18 cellular contexts compared by ENCODE assay signal in genomic region chr14:36224176-36224575, GRCh38. TPM values are rescaled to one million over a fixed set of nuclear protein-coding genes. Genes with fewer than 3 reads are reported as not detected.
DNase-seq lines count a peak whose midpoint lies in the region; ATAC-seq and TF ChIP-seq lines count a peak whose summit lies in the region.
"Had no signal": no experiment of that assay in that cellular context is flagged by ENCODE, and none has a peak within 500 bp of the region (broad histone marks: within the 10 kb centered on the region; RNA-seq: fewer than 3 reads in every experiment).

No MANE protein-coding gene starts in this region.

- TF ChIP-seq CTCF in epithelial cell of esophagus (IDR thresholded peaks at IDR 0.05; ENCODE audit: insufficient read depth, low read depth, low read length, missing control alignments) (no peak), upper lobe of right lung (IDR thresholded peaks at IDR 0.05) (no peak), endothelial cell (IDR thresholded peaks at IDR 0.05; ENCODE audit: unreplicated experiment) (no peak)

- H3K27ac Mint-ChIP-seq in endothelial cell (ENCODE audit: unreplicated experiment) = no peak overlapping the region
- H3K27ac Mint-ChIP-seq in stimulated activated naive B cell treated with anti-CD40 and anti-IgM and Interleukin-4, amounts not matched to agents 10 μg/mL and 1 μg/mL and 100 μg/mL, for 72 hours = no peak overlapping the region
- H3K27ac Mint-ChIP-seq: B cell; CD4-positive, alpha-beta T cell; H9; HFFc6 had no signal

- H3K27ac ChIP-seq in upper lobe of right lung = peak overlapping the region; percentile 32

- H3K9me3 Mint-ChIP-seq in endothelial cell (ENCODE audit: unreplicated experiment) = no peaks in the 10 kb centered on the region
- no peaks in the 10 kb centered on the region for H3K9me3 Mint-ChIP-seq in stimulated activated naive B cell treated with anti-CD40 and anti-IgM and Interleukin-4, amounts not matched to agents 10 μg/mL and 1 μg/mL and 100 μg/mL, for 72 hours
- H3K9me3 Mint-ChIP-seq: CD4-positive, alpha-beta T cell; H9; HFFc6 had no signal

- no peaks in the 10 kb centered on the region for H3K9me3 ChIP-seq in upper lobe of right lung

- H3K4me1 ChIP-seq in upper lobe of right lung = peaks cover 8% of the 10 kb centered on the region

- H3K36me3 Mint-ChIP-seq in endothelial cell (ENCODE audit: low read depth, unreplicated experiment) = no peaks in the 10 kb centered on the region
- H3K36me3 Mint-ChIP-seq in stimulated activated naive B cell treated with anti-CD40 and anti-IgM and Interleukin-4, amounts not matched to agents 10 μg/mL and 1 μg/mL and 100 μg/mL, for 72 hours = no peaks in the 10 kb centered on the region

- intact Hi-C loops in upper lobe of right lung (cut with DNase I) = no loop called here

- H3K4me3 Mint-ChIP-seq in endothelial cell (ENCODE audit: unreplicated experiment) = no peak overlapping the region
- no peak overlapping the region for H3K4me3 Mint-ChIP-seq in stimulated activated naive B cell treated with anti-CD40 and anti-IgM and Interleukin-4, amounts not matched to agents 10 μg/mL and 1 μg/mL and 100 μg/mL, for 72 hours
- H3K4me3 Mint-ChIP-seq: B cell; CD4-positive, alpha-beta T cell; H9; HFFc6 had no signal

- no peaks in the 10 kb centered on the region for H3K36me3 ChIP-seq in upper lobe of right lung

- H3K4me1 Mint-ChIP-seq in endothelial cell (ENCODE audit: unreplicated experiment) = no peaks in the 10 kb centered on the region
- H3K4me1 Mint-ChIP-seq in stimulated activated naive B cell treated with anti-CD40 and anti-IgM and Interleukin-4, amounts not matched to agents 10 μg/mL and 1 μg/mL and 100 μg/mL, for 72 hours = no peaks in the 10 kb centered on the region
- H3K4me1 Mint-ChIP-seq: B cell had no signal

- H3K27me3 Mint-ChIP-seq in endothelial cell (ENCODE audit: unreplicated experiment) = no peaks in the 10 kb centered on the region
- peaks cover 0 to 4% of the 10 kb centered on the region in 2 donors for H3K27me3 Mint-ChIP-seq in stimulated activated naive B cell treated with anti-CD40 and anti-IgM and Interleukin-4, amounts not matched to agents 10 μg/mL and 1 μg/mL and 100 μg/mL, for 72 hours
- H3K27me3 Mint-ChIP-seq: B cell had no signal

- no peak for ATAC-seq in upper lobe of right lung
- ATAC-seq in stimulated activated naive B cell treated with anti-CD40 and anti-IgM and Interleukin-4, amounts not matched to agents 10 μg/mL and 1 μg/mL and 100 μg/mL, for 72 hours (replicated peaks) = no peak
- ATAC-seq: GM12878, HepG2 had no signal

- DNase-seq in HT-29 (ENCODE audit: low spot score) (peak; percentile 51), RKO (ENCODE audit: low spot score) (peak; percentile 8), epithelial cell of esophagus (ENCODE audit: low read depth) (peak; percentile 38), upper lobe of right lung (no peak), endothelial cell (ENCODE audit: low spot score) (no peak)
- no peak for DNase-seq in activated CD4-positive, alpha-beta T cell treated with anti-CD3 and anti-CD28 coated beads, Interleukin-2, amount 50 U/mL, for 1 hour
- DNase-seq in stimulated activated naive B cell treated with anti-CD40 and anti-IgM and Interleukin-4, amounts not matched to agents 10 μg/mL and 1 μg/mL and 100 μg/mL, for 72 hours = no peak
- DNase-seq: C1 segment of cervical spinal cord; Calu3; CD4-positive, alpha-beta T cell; DMS 273 treated with DMSO at 0.1 percent for 48 hours; GOT3; H9; HFFc6 had no signal

- H3K27me3 ChIP-seq in upper lobe of right lung = no peaks in the 10 kb centered on the region

- H3K4me3 ChIP-seq in epithelial cell of esophagus (ENCODE audit: low read length) = no peak overlapping the region
- no peak overlapping the region for H3K4me3 ChIP-seq in upper lobe of right lung
- H3K4me3 ChIP-seq: GM12878 had no signal

RNA-seq across cellular contexts. Expression of gene PTCSC3, which starts 47.7 kb away (rescaled TPM):
- not detected in 2 replicates for total RNA-seq in HT-29 (2014; rRNA removed; shearing (Covaris generic))
- 2.8 TPM for total RNA-seq in upper lobe of right lung
- not detected for total RNA-seq in endothelial cell (ENCODE audit: unreplicated experiment)
- total RNA-seq: B cell; Calu3; CD4-positive, alpha-beta T cell; G401; GM12878; H9; HepG2; HFFc6 had no signal

Comparison
In these comparisons a context has a peak if more than half of its experiments do, and no peak if none do; other contexts are left out.
1. DNase-seq: peak in HT-29 (single experiment), RKO (single experiment) and epithelial cell of esophagus (single experiment); none in upper lobe of right lung (single experiment), endothelial cell (single experiment), activated CD4-positive, alpha-beta T cell treated with anti-CD3 and anti-CD28 coated beads, Interleukin-2, amount 50 U/mL, for 1 hour (single experiment) and stimulated activated naive B cell treated with anti-CD40 and anti-IgM and Interleukin-4, amounts not matched to agents 10 μg/mL and 1 μg/mL and 100 μg/mL, for 72 hours (single experiment).